14 cellular contexts compared by ENCODE assay signal in the genomic region with DNA sequence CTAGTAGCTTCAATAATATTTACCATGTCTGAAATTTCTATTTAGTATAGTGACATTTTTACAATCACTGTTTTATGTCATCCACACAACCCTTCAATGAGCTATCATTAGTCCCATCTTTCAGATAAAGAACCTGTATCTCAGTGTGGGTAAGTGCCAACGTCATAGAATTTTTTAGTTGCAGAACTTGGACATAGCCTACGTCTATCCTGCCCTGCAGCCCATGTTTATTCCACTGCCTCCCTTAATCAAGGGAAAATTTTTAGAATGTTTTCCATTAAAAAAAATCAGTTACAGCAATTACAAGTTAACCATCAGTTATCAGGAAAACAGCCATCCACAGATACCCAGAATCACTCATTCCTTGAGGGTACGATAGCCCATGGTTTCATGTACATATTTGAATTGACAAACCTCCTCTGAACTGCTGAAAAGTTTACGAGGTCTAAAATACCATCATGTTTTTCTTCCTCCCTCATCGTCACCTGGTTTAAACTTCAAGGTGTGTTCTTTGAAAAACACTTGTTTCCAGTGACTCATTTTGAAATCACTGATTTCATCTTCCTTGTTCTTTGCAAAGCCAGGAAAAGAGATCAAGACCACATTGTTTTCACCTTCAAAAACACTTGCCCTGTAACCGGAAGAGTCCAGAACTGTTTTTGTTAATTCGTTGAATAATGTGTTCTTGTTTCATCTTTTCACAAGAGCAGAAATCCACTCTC.
DNase-seq lines count a peak whose midpoint lies in the region; ATAC-seq and TF ChIP-seq lines count a peak whose summit lies in the region.
"Had no signal": no experiment of that assay in that cellular context is flagged by ENCODE, and none has a peak within 500 bp of the region (broad histone marks: within the 10 kb centered on the region; RNA-seq: fewer than 3 reads in every experiment).

No MANE protein-coding gene starts in this region.

- no peaks in the 10 kb centered on the region for H4K20me1 ChIP-seq in DOHH2 (ENCODE audit: control insufficient read depth, insufficient read depth, low read depth, low read length)
- H4K20me1 ChIP-seq in hepatocyte (ENCODE audit: insufficient read depth, poor library complexity, severe bottlenecking) = no peaks in the 10 kb centered on the region
- H4K20me1 ChIP-seq: BLaER1 had no signal

- no peak overlapping the region for H2AFZ ChIP-seq in hepatocyte

- peaks cover 24% of the 10 kb centered on the region for H3F3A ChIP-seq in DOHH2 (ENCODE audit: control insufficient read depth, insufficient read depth)

- H3K36me3 Mint-ChIP-seq in activated T-helper 17 cell treated with anti-CD3 and anti-CD28 coated beads, Interleukin-2, amount 50 U/mL, for 72 hours (ENCODE audit: low read depth) = no peaks in the 10 kb centered on the region
- H3K36me3 Mint-ChIP-seq in natural killer cell treated with Interleukin-12 subunit alpha and Interleukin-12 subunit beta and Interleukin-15 and Interleukin-18, amount 100 ng/mL, for 72 hours = no peaks in the 10 kb centered on the region
- H3K36me3 Mint-ChIP-seq in Calu3 (ENCODE audit: insufficient read depth, unreplicated experiment) = no peaks in the 10 kb centered on the region

- H3K4me1 ChIP-seq in DOHH2 (ENCODE audit: control insufficient read depth, low read length) = peaks cover 58% of the 10 kb centered on the region
- H3K4me1 ChIP-seq in mucosa of descending colon (ENCODE audit: low read depth) = no peaks in the 10 kb centered on the region
- no peaks in the 10 kb centered on the region for H3K4me1 ChIP-seq in hepatocyte (ENCODE audit: insufficient read depth)
- H3K4me1 ChIP-seq: adrenal gland, right atrium auricular region had no signal

- H3K9me3 Mint-ChIP-seq in activated T-helper 17 cell treated with anti-CD3 and anti-CD28 coated beads, Interleukin-2, amount 50 U/mL, for 72 hours = no peaks in the 10 kb centered on the region
- H3K9me3 Mint-ChIP-seq in natural killer cell treated with Interleukin-12 subunit alpha and Interleukin-12 subunit beta and Interleukin-15 and Interleukin-18, amount 100 ng/mL, for 72 hours = no peaks in the 10 kb centered on the region
- no peaks in the 10 kb centered on the region for H3K9me3 Mint-ChIP-seq in Calu3 (ENCODE audit: low read depth, unreplicated experiment)

- H3K36me3 ChIP-seq in DOHH2 (ENCODE audit: control insufficient read depth, low read length) = peaks cover 16% of the 10 kb centered on the region; the same call in 1 of the 2 replicates
- no peaks in the 10 kb centered on the region for H3K36me3 ChIP-seq in mucosa of descending colon (ENCODE audit: low read depth)
- no peaks in the 10 kb centered on the region for H3K36me3 ChIP-seq in hepatocyte (replicated peaks; ENCODE audit: insufficient read depth, low read depth)
- H3K36me3 ChIP-seq: adrenal gland, BLaER1, right atrium auricular region had no signal

- H3K79me2 ChIP-seq in DOHH2 (ENCODE audit: control insufficient read depth, low read length) (no peaks in the 10 kb centered on the region), hepatocyte (no peaks in the 10 kb centered on the region)

- H3K4me3 ChIP-seq in DOHH2 (ENCODE audit: low read length) (no peak overlapping the region; the same call in 1 of the 2 replicates), mucosa of descending colon (no peak overlapping the region), hepatocyte (no peak overlapping the region)
- H3K4me3 ChIP-seq: adrenal gland, BLaER1, right atrium auricular region had no signal

- peaks cover 14% of the 10 kb centered on the region; the same call in 1 of the 2 replicates for H3K9me3 ChIP-seq in DOHH2 (ENCODE audit: control insufficient read depth, insufficient read depth, low read length)
- H3K9me3 ChIP-seq in mucosa of descending colon = no peaks in the 10 kb centered on the region
- no peaks in the 10 kb centered on the region for H3K9me3 ChIP-seq in hepatocyte (ENCODE audit: low read depth)
- H3K9me3 ChIP-seq: adrenal gland, BLaER1, right atrium auricular region had no signal

- H3K4me3 Mint-ChIP-seq in activated T-helper 17 cell treated with anti-CD3 and anti-CD28 coated beads, Interleukin-2, amount 50 U/mL, for 72 hours = no peak overlapping the region
- no peak overlapping the region for H3K4me3 Mint-ChIP-seq in natural killer cell treated with Interleukin-12 subunit alpha and Interleukin-12 subunit beta and Interleukin-15 and Interleukin-18, amount 100 ng/mL, for 72 hours
- H3K4me3 Mint-ChIP-seq in Calu3 (ENCODE audit: low read depth, unreplicated experiment) = no peak overlapping the region

- no TSS peak for BruUV-seq in Calu3 (replicated peaks; lab: Mats Ljungman, UMichigan)

- 66% methylated on average over 7 of the region's 7 CpGs for WGBS in hepatocyte (ENCODE audit: low lambda C conversion rate, missing lambda C conversion rate)

- TF ChIP-seq CTCF in DOHH2 (IDR thresholded peaks at IDR 0.05; ENCODE audit: low read depth, low read length, poor library complexity, severe bottlenecking) (no peak), mucosa of descending colon (IDR thresholded peaks at IDR 0.05) (no peak), hepatocyte (IDR thresholded peaks at IDR 0.05; ENCODE audit: poor library complexity) (no peak), GM20000 (IDR thresholded peaks at IDR 0.05; ENCODE audit: extremely low read depth, missing control alignments) (no peak), Calu3 (IDR thresholded peaks at IDR 0.05; ENCODE audit: unreplicated experiment) (no peak)

- H3K9me2 ChIP-seq in DOHH2 (replicated peaks; ENCODE audit: control insufficient read depth, low read length) = no peaks in the 10 kb centered on the region
- H3K9me2 ChIP-seq in hepatocyte (replicated peaks; ENCODE audit: insufficient read depth) = no peaks in the 10 kb centered on the region

- intact Hi-C loops in mucosa of descending colon (cut with DNase I, micrococcal nuclease) (no loop called here), Calu3 (cut with micrococcal nuclease; ENCODE audit: unreplicated experiment) (loop anchor here (10.0 kb wide), 1 partner anchor 454 kb away; a partner anchor contains a TSS)

- DNase-seq in mucosa of descending colon (no peak), hepatocyte (ENCODE audit: low spot score) (no peak), GM20000 (ENCODE audit: low spot score) (no peak), Calu3 (no peak)
- no peak for DNase-seq in natural killer cell treated with Interleukin-12 subunit alpha and Interleukin-12 subunit beta and Interleukin-15 and Interleukin-18, amount 100 ng/mL, for 72 hours (ENCODE audit: low spot score)
- DNase-seq: activated CD4-positive, alpha-beta T cell treated with anti-CD3 and anti-CD28 coated beads, Interleukin-2, amount 50 U/mL, for 1 hour; adrenal gland; foreskin melanocyte had no signal

- ATAC-seq in GM19035 (IDR thresholded peaks at IDR 0.05; ENCODE audit: unreplicated experiment) (peak; percentile 50), mucosa of descending colon (peak; percentile 40)
- peak; percentile 81 for ATAC-seq in activated T-helper 17 cell treated with anti-CD3 and anti-CD28 coated beads, Interleukin-2, amount 50 U/mL, for 72 hours (replicated peaks)
- ATAC-seq in natural killer cell treated with Interleukin-12 subunit alpha and Interleukin-12 subunit beta and Interleukin-15 and Interleukin-18, amount 100 ng/mL, for 72 hours = no peak

- CTCF ChIA-PET in Calu3 (lab: Charles Lee) = no interaction called here

- peaks cover 17% of the 10 kb centered on the region for H3K4me1 Mint-ChIP-seq in activated T-helper 17 cell treated with anti-CD3 and anti-CD28 coated beads, Interleukin-2, amount 50 U/mL, for 72 hours
- peaks cover 2 to 5% of the 10 kb centered on the region in 2 donors for H3K4me1 Mint-ChIP-seq in natural killer cell treated with Interleukin-12 subunit alpha and Interleukin-12 subunit beta and Interleukin-15 and Interleukin-18, amount 100 ng/mL, for 72 hours (ENCODE audit: low read depth in 2 of 2)
- no peaks in the 10 kb centered on the region for H3K4me1 Mint-ChIP-seq in Calu3 (ENCODE audit: low read depth, unreplicated experiment)

- H3K27ac ChIP-seq in DOHH2 (ENCODE audit: low read depth, low read length) (0 out of 2 replicates have a peak overlapping the region, but pooled peaks have one; percentile 9), hepatocyte (no peak overlapping the region)
- H3K27ac ChIP-seq: adrenal gland, BLaER1, HL-60 had no signal

- no peaks in the 10 kb centered on the region for H3K27me3 ChIP-seq in DOHH2 (ENCODE audit: control insufficient read depth, low read length)
- H3K27me3 ChIP-seq in hepatocyte = no peaks in the 10 kb centered on the region
- H3K27me3 ChIP-seq: adrenal gland, BLaER1, right atrium auricular region had no signal

- H3K4me2 ChIP-seq in DOHH2 (ENCODE audit: low read length) (no peak overlapping the region), hepatocyte (no peak overlapping the region)
- H3K4me2 ChIP-seq: BLaER1 had no signal

- no peak overlapping the region for H3K27ac Mint-ChIP-seq in activated T-helper 17 cell treated with anti-CD3 and anti-CD28 coated beads, Interleukin-2, amount 50 U/mL, for 72 hours
- no peak overlapping the region for H3K27ac Mint-ChIP-seq in natural killer cell treated with Interleukin-12 subunit alpha and Interleukin-12 subunit beta and Interleukin-15 and Interleukin-18, amount 100 ng/mL, for 72 hours
- no peak overlapping the region for H3K27ac Mint-ChIP-seq in Calu3 (ENCODE audit: unreplicated experiment)

- H3K27me3 Mint-ChIP-seq in activated T-helper 17 cell treated with anti-CD3 and anti-CD28 coated beads, Interleukin-2, amount 50 U/mL, for 72 hours = no peaks in the 10 kb centered on the region
- peaks cover 0 to 4% of the 10 kb centered on the region in 2 donors for H3K27me3 Mint-ChIP-seq in natural killer cell treated with Interleukin-12 subunit alpha and Interleukin-12 subunit beta and Interleukin-15 and Interleukin-18, amount 100 ng/mL, for 72 hours
- H3K27me3 Mint-ChIP-seq in Calu3 (ENCODE audit: unreplicated experiment) = no peaks in the 10 kb centered on the region

Comparison
In these comparisons a context has a peak if more than half of its experiments do, and no peak if none do; other contexts are left out.
1. ATAC-seq: peak in GM19035 (single experiment), activated T-helper 17 cell treated with anti-CD3 and anti-CD28 coated beads, Interleukin-2, amount 50 U/mL, for 72 hours (single experiment) and mucosa of descending colon (single experiment); none in natural killer cell treated with Interleukin-12 subunit alpha and Interleukin-12 subunit beta and Interleukin-15 and Interleukin-18, amount 100 ng/mL, for 72 hours (0 of 2).